Comparison of ENCODE assay signal across 25 cellular contexts in the genomic region with DNA sequence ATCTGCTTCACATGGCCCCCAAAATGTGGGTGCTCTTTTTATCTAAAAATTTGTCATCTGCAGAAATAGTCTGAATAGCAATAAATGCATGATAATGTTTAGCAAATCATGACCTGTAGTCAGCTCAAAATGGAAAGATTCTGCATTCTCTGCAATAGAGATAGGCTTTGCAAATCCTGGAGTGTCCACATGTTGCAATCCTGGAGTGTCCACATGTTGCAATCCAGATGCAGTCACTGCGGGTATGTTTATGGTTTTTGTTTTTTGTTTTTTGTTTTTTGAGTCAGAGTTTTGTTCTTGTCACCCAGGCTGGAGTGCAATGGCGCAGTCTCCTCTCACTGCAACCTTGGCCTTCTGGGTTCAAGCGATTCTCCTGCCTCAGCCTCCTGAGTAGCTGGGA. TPM values are rescaled to one million over a fixed set of nuclear protein-coding genes. Genes with fewer than 3 reads are reported as not detected.
A peak's percentile ranks its signal among the peaks of the same experiment; 100 is the strongest.
DNase-seq lines count a peak whose midpoint lies in the region; ATAC-seq and TF ChIP-seq lines count a peak whose summit lies in the region.
"Had no signal": no experiment of that assay in that cellular context is flagged by ENCODE, and none has a peak within 500 bp of the region (broad histone marks: within the 10 kb centered on the region; RNA-seq: fewer than 3 reads in every experiment).

No MANE protein-coding gene starts in this region.

- DNase-seq in AG08396 (ENCODE audit: low spot score) (peak; percentile 46), HCEC 1CT (peak; percentile 68), cardiac fibroblast (ENCODE audit: low read depth in 2 of 2) (peak; percentile 74 to 93), left lobe of liver (ENCODE audit: low spot score) (no peak), cortex of kidney (lab: John Stamatoyannopoulos, UW) (no peak), immature natural killer cell (no peak)
- no peak for DNase-seq in stimulated activated CD4-positive, alpha-beta T cell treated with anti-CD3 and anti-CD28 coated beads, Interleukin-2, amount 100 ng/mL, for 48 hours
- DNase-seq: activated CD4-positive, alpha-beta T cell treated with anti-CD3 and anti-CD28 coated beads, Interleukin-2, amount 50 U/mL, for 1 hour; activated CD8-positive, alpha-beta memory T cell treated with anti-CD3 and anti-CD28 coated beads, Interleukin-2, amount 50 U/mL, for 48 hours; activated gamma-delta T cell; AML-193; amniotic stem cell; effector memory CD4-positive, alpha-beta T cell; gastrocnemius medialis; GDM1; left ventricle myocardium inferior; MG63; NCI-H187 treated with DMSO at 0.1 percent for 48 hours; NCI-H446 treated with DMSO at 0.1 percent for 48 hours; occipital lobe; right cardiac atrium had no signal

- H3K4me3 ChIP-seq in cardiac fibroblast (replicated peaks in 1 of 2; ENCODE audit: low read depth in 2 of 2, low read length in 2 of 2) = no peak overlapping the region
- H3K4me3 ChIP-seq: gastrocnemius medialis, left ventricle myocardium inferior, MG63 had no signal

- H3K27ac Mint-ChIP-seq in immature natural killer cell = no peak overlapping the region
- H3K27ac Mint-ChIP-seq: stimulated activated naive CD8-positive, alpha-beta T cell treated with anti-CD3 and anti-CD28 coated beads, Interleukin-15, Interleukin-2, amounts not matched to agents 100 ng/mL and 50 ng/mL, for 24 hours; type B pancreatic cell had no signal

- no peak overlapping the region for H3K4me3 Mint-ChIP-seq in immature natural killer cell
- H3K4me3 Mint-ChIP-seq: central memory CD8-positive, alpha-beta T cell; stimulated activated naive CD8-positive, alpha-beta T cell treated with anti-CD3 and anti-CD28 coated beads, Interleukin-15, Interleukin-2, amounts not matched to agents 100 ng/mL and 50 ng/mL, for 24 hours; type B pancreatic cell had no signal

- no peak for TF ChIP-seq CTCF in cardiac fibroblast (IDR thresholded peaks at IDR 0.05; ENCODE audit: low read depth, low read length)

- ATAC-seq in left lobe of liver = peak; percentile 61
- no peak for ATAC-seq in HG03442 (IDR thresholded peaks at IDR 0.05; ENCODE audit: unreplicated experiment)
- ATAC-seq: gastrocnemius medialis, right cardiac atrium had no signal

- no peaks in the 10 kb centered on the region for H3K9me3 Mint-ChIP-seq in immature natural killer cell
- H3K9me3 Mint-ChIP-seq: central memory CD8-positive, alpha-beta T cell; stimulated activated naive CD8-positive, alpha-beta T cell treated with anti-CD3 and anti-CD28 coated beads, Interleukin-15, Interleukin-2, amounts not matched to agents 100 ng/mL and 50 ng/mL, for 24 hours; type B pancreatic cell had no signal

- H3K36me3 Mint-ChIP-seq in immature natural killer cell = no peaks in the 10 kb centered on the region
- H3K36me3 Mint-ChIP-seq: type B pancreatic cell had no signal

- peaks cover 3 to 19% (median 5%) of the 10 kb centered on the region in 3 donors for H3K27me3 Mint-ChIP-seq in immature natural killer cell (ENCODE audit: low read depth in 3 of 3)
- H3K27me3 Mint-ChIP-seq: stimulated activated naive CD8-positive, alpha-beta T cell treated with anti-CD3 and anti-CD28 coated beads, Interleukin-15, Interleukin-2, amounts not matched to agents 100 ng/mL and 50 ng/mL, for 24 hours had no signal

- peaks cover 14 to 17% of the 10 kb centered on the region in 2 donors for H3K4me1 Mint-ChIP-seq in immature natural killer cell

RNA-seq across cellular contexts. Expression of gene LRRC32, which starts 20.2 kb away (rescaled TPM):
- 10.5 TPM for total RNA-seq in left lobe of liver
- polyA plus RNA-seq in immature natural killer cell = under 1 TPM in 1 of 3 donors, not detected in 2; 0.45 TPM

Comparison
In these comparisons a context has a peak if more than half of its experiments do, and no peak if none do; other contexts are left out.
1. DNase-seq: peak in AG08396 (single experiment), HCEC 1CT (single experiment) and cardiac fibroblast (2 of 2); none in left lobe of liver (single experiment), stimulated activated CD4-positive, alpha-beta T cell treated with anti-CD3 and anti-CD28 coated beads, Interleukin-2, amount 100 ng/mL, for 48 hours (0 of 2), cortex of kidney (single experiment) and immature natural killer cell (0 of 3).